10 cellular contexts compared by ENCODE assay signal in genomic region chr4:133152330-133152791, GRCh38. TPM values are rescaled to one million over a fixed set of nuclear protein-coding genes. Genes with fewer than 3 reads are reported as not detected.
DNase-seq lines count a peak whose midpoint lies in the region; ATAC-seq and TF ChIP-seq lines count a peak whose summit lies in the region.
"Had no signal": no experiment of that assay in that cellular context is flagged by ENCODE, and none has a peak within 500 bp of the region (broad histone marks: within the 10 kb centered on the region; RNA-seq: fewer than 3 reads in every experiment).

No MANE protein-coding gene starts in this region.

- BruUV-seq in mammary epithelial cell (replicated peaks; lab: Mats Ljungman, UMichigan): no TSS peak

- no peaks in the 10 kb centered on the region for H3K9me3 ChIP-seq in mammary epithelial cell (replicated peaks; ENCODE audit: insufficient read depth, low read length)
- no peaks in the 10 kb centered on the region for H3K9me3 ChIP-seq in testis

- dilution Hi-C loops in mammary epithelial cell (cut with HindIII; ENCODE audit: low sequenced_read_pairs): no loop called here

- H3K4me2 ChIP-seq in mammary epithelial cell (ENCODE audit: insufficient read depth, low read depth, low read length): peak overlapping the region; percentile 41

- H3K27ac Mint-ChIP-seq in activated CD8-positive, alpha-beta T cell treated with anti-CD3 and anti-CD28 coated beads for 36 hours: no peak overlapping the region
- no peak overlapping the region for H3K27ac Mint-ChIP-seq in activated CD8-positive, alpha-beta T cell treated with anti-CD3 and anti-CD28 coated beads, Interleukin-2, amount 10 ng/mL, durations not matched to agents 7 days and 5 days
- no peak overlapping the region for H3K27ac Mint-ChIP-seq in activated T-cell treated with anti-CD3 and anti-CD28 coated beads, Interleukin-2, amount 50 U/mL, for 24 hours

- no peaks in the 10 kb centered on the region for H3K36me3 ChIP-seq in mammary epithelial cell (ENCODE audit: insufficient read depth, low read length)
- H3K36me3 ChIP-seq in testis (ENCODE audit: low read depth, missing control alignments): no peaks in the 10 kb centered on the region

- TF ChIP-seq CTCF in activated CD8-positive, alpha-beta T cell treated with anti-CD3 and anti-CD28 coated beads for 36 hours (IDR thresholded peaks at IDR 0.05): no peak
- TF ChIP-seq CTCF in mammary epithelial cell (conservative IDR thresholded peaks at IDR 0.05 in 1 of 2, IDR thresholded peaks at IDR 0.05 in 1 of 2; ENCODE audit: extremely low read depth in 1 of 2, insufficient read depth in 1 of 2, low read depth in 1 of 2, low read length in 2 of 2): no peak
- TF ChIP-seq CTCF in testis (IDR thresholded peaks at IDR 0.05): no peak

- CTCF ChIA-PET in activated CD8-positive, alpha-beta T cell treated with anti-CD3 and anti-CD28 coated beads for 36 hours (lab: Charles Lee): no interaction called here
- CTCF ChIA-PET in activated CD8-positive, alpha-beta T cell treated with anti-CD3 and anti-CD28 coated beads, Interleukin-2, amount 10 ng/mL, durations not matched to agents 7 days and 5 days (lab: Charles Lee): no interaction called here
- CTCF ChIA-PET in mammary epithelial cell (lab: Charles Lee; ENCODE audit: low non-redundant PET): no interaction called here

- no peak overlapping the region for H2AFZ ChIP-seq in mammary epithelial cell (ENCODE audit: low read depth, low read length)

- H3K27me3 Mint-ChIP-seq in activated CD8-positive, alpha-beta T cell treated with anti-CD3 and anti-CD28 coated beads for 36 hours: peaks cover 56% of the 10 kb centered on the region
- peaks cover 61% of the 10 kb centered on the region for H3K27me3 Mint-ChIP-seq in activated CD8-positive, alpha-beta T cell treated with anti-CD3 and anti-CD28 coated beads, Interleukin-2, amount 10 ng/mL, durations not matched to agents 7 days and 5 days (ENCODE audit: low read depth)
- H3K27me3 Mint-ChIP-seq in activated T-cell treated with anti-CD3 and anti-CD28 coated beads, Interleukin-2, amount 50 U/mL, for 24 hours: peaks cover 73% of the 10 kb centered on the region

- in situ Hi-C loops in mammary epithelial cell (cut with MboI; ENCODE audit: low sequenced_read_pairs in 2 of 2): no loop called here

- ATAC-seq in activated CD8-positive, alpha-beta T cell treated with anti-CD3 and anti-CD28 coated beads for 36 hours: no peak
- ATAC-seq in activated CD8-positive, alpha-beta T cell treated with anti-CD3 and anti-CD28 coated beads, Interleukin-2, amount 10 ng/mL, durations not matched to agents 7 days and 5 days: no peak

- peak; percentile 3 for DNase-seq in activated CD8-positive, alpha-beta T cell treated with anti-CD3 and anti-CD28 coated beads for 36 hours
- no peak for DNase-seq in activated CD8-positive, alpha-beta T cell treated with anti-CD3 and anti-CD28 coated beads, Interleukin-2, amount 10 ng/mL, durations not matched to agents 7 days and 5 days
- DNase-seq in mammary epithelial cell (no peak), testis (no peak), NCI-H1048 (lab: John Stamatoyannopoulos, UW) (no peak)
- DNase-seq in stimulated activated CD4-positive, alpha-beta T cell treated with anti-CD3 and anti-CD28 coated beads, Interleukin-4, amount 100 ng/mL, for 24 hours: no peak
- no peak for DNase-seq in activated T-cell treated with anti-CD3 and anti-CD28 coated beads, Interleukin-2, amount 50 U/mL, for 24 hours
- DNase-seq: foreskin melanocyte had no signal

- POLR2A ChIA-PET in activated CD8-positive, alpha-beta T cell treated with anti-CD3 and anti-CD28 coated beads for 36 hours (lab: Charles Lee): interaction anchor here (0.6 kb wide), 1 partner anchor 1357 kb away, joined by 3 read pairs; no protein-coding TSS in a partner anchor
- POLR2A ChIA-PET in activated CD8-positive, alpha-beta T cell treated with anti-CD3 and anti-CD28 coated beads, Interleukin-2, amount 10 ng/mL, durations not matched to agents 7 days and 5 days (lab: Charles Lee): no interaction called here

- WGBS in mammary epithelial cell (ENCODE audit: low coverage, missing lambda C conversion rate): 3% methylated on average over 15 of the region's 26 CpGs
- 3% methylated on average over 13 to 22 of the region's 26 CpGs for WGBS in testis, 2 donors

- H3K36me3 Mint-ChIP-seq in activated CD8-positive, alpha-beta T cell treated with anti-CD3 and anti-CD28 coated beads for 36 hours (ENCODE audit: low read depth): peaks cover 2% of the 10 kb centered on the region
- H3K36me3 Mint-ChIP-seq in activated CD8-positive, alpha-beta T cell treated with anti-CD3 and anti-CD28 coated beads, Interleukin-2, amount 10 ng/mL, durations not matched to agents 7 days and 5 days (ENCODE audit: low read depth): peaks cover 13% of the 10 kb centered on the region
- H3K36me3 Mint-ChIP-seq in activated T-cell treated with anti-CD3 and anti-CD28 coated beads, Interleukin-2, amount 50 U/mL, for 24 hours (ENCODE audit: low read depth): no peaks in the 10 kb centered on the region

- H3K27me3 ChIP-seq in mammary epithelial cell (ENCODE audit: insufficient read depth, low read length): peaks cover 69% of the 10 kb centered on the region
- H3K27me3 ChIP-seq in layer of hippocampus (ENCODE audit: control insufficient read depth, insufficient read depth, low read length): peaks cover 2% of the 10 kb centered on the region
- H3K27me3 ChIP-seq in testis: no peaks in the 10 kb centered on the region

- H3K27ac ChIP-seq in mammary epithelial cell (ENCODE audit: insufficient read depth, low read depth, low read length) (no peak overlapping the region), layer of hippocampus (ENCODE audit: low read depth, low read length) (peak overlapping the region; percentile 87), testis (no peak overlapping the region)

- H3K9ac ChIP-seq in mammary epithelial cell (ENCODE audit: insufficient read depth, low read length): no peak overlapping the region

- no peak for TF ChIP-seq POLR2A in testis (IDR thresholded peaks at IDR 0.05)

- no peak overlapping the region for H3K4me3 Mint-ChIP-seq in activated CD8-positive, alpha-beta T cell treated with anti-CD3 and anti-CD28 coated beads for 36 hours
- no peak overlapping the region for H3K4me3 Mint-ChIP-seq in activated CD8-positive, alpha-beta T cell treated with anti-CD3 and anti-CD28 coated beads, Interleukin-2, amount 10 ng/mL, durations not matched to agents 7 days and 5 days
- no peak overlapping the region for H3K4me3 Mint-ChIP-seq in activated T-cell treated with anti-CD3 and anti-CD28 coated beads, Interleukin-2, amount 50 U/mL, for 24 hours

- H3K4me1 ChIP-seq in mammary epithelial cell (ENCODE audit: insufficient read depth, low read length) (peaks cover 25% of the 10 kb centered on the region), testis (peaks cover 6% of the 10 kb centered on the region)

- peaks cover 4% of the 10 kb centered on the region for H3K9me3 Mint-ChIP-seq in activated CD8-positive, alpha-beta T cell treated with anti-CD3 and anti-CD28 coated beads for 36 hours
- no peaks in the 10 kb centered on the region for H3K9me3 Mint-ChIP-seq in activated CD8-positive, alpha-beta T cell treated with anti-CD3 and anti-CD28 coated beads, Interleukin-2, amount 10 ng/mL, durations not matched to agents 7 days and 5 days (ENCODE audit: insufficient read depth)
- no peaks in the 10 kb centered on the region for H3K9me3 Mint-ChIP-seq in activated T-cell treated with anti-CD3 and anti-CD28 coated beads, Interleukin-2, amount 50 U/mL, for 24 hours

- H4K20me1 ChIP-seq in mammary epithelial cell (ENCODE audit: insufficient read depth, low read length): no peaks in the 10 kb centered on the region

- intact Hi-C loops in activated CD8-positive, alpha-beta T cell treated with anti-CD3 and anti-CD28 coated beads for 36 hours (cut with micrococcal nuclease): no loop called here
- intact Hi-C loops in mammary epithelial cell (cut with micrococcal nuclease) (no loop called here), testis (cut with DNase I; ENCODE audit: low total_unique reads) (no loop called here)

- no peak overlapping the region for H3K4me3 ChIP-seq in mammary epithelial cell (replicated peaks in 1 of 3; ENCODE audit: insufficient read depth in 1 of 3, low read depth in 2 of 3, low read length in 3 of 3)
- peak overlapping the region; percentile 11 to 29 for H3K4me3 ChIP-seq in testis

- H3K4me1 Mint-ChIP-seq in activated CD8-positive, alpha-beta T cell treated with anti-CD3 and anti-CD28 coated beads for 36 hours (ENCODE audit: low read depth): peaks cover 22% of the 10 kb centered on the region
- peaks cover 19% of the 10 kb centered on the region for H3K4me1 Mint-ChIP-seq in activated CD8-positive, alpha-beta T cell treated with anti-CD3 and anti-CD28 coated beads, Interleukin-2, amount 10 ng/mL, durations not matched to agents 7 days and 5 days (ENCODE audit: low read depth)
- peaks cover 20% of the 10 kb centered on the region for H3K4me1 Mint-ChIP-seq in activated T-cell treated with anti-CD3 and anti-CD28 coated beads, Interleukin-2, amount 50 U/mL, for 24 hours (ENCODE audit: low read depth)

- H3K79me2 ChIP-seq in mammary epithelial cell (ENCODE audit: insufficient read depth, low read length): no peaks in the 10 kb centered on the region

RNA-seq across cellular contexts. Expression of gene PCDH10, which starts 3.3 kb away (rescaled TPM):
- total RNA-seq in activated CD8-positive, alpha-beta T cell treated with anti-CD3 and anti-CD28 coated beads for 36 hours: not detected
- not detected for total RNA-seq in activated CD8-positive, alpha-beta T cell treated with anti-CD3 and anti-CD28 coated beads, Interleukin-2, amount 10 ng/mL, durations not matched to agents 7 days and 5 days
- total RNA-seq in mammary epithelial cell: not detected
- polyA plus RNA-seq in mammary epithelial cell: not detected
- not detected for polyA minus RNA-seq in mammary epithelial cell
- total RNA-seq in testis: 1 to 10 TPM; 3.3 to 7.2 TPM
- 5.2 TPM for polyA plus RNA-seq in testis (ENCODE audit: insufficient read depth, low read depth, low replicate concordance)
- total RNA-seq: NCI-H460 had no signal

Comparison
In these comparisons a context has a peak if more than half of its experiments do, and no peak if none do; other contexts are left out.
1. H3K4me3 ChIP-seq: peak in testis (2 of 2); none in mammary epithelial cell (0 of 3).
2. RNA of gene PCDH10, which starts 3.3 kb away (total RNA-seq): 3.3 to 7.2 TPM in testis; not detected in activated CD8-positive, alpha-beta T cell treated with anti-CD3 and anti-CD28 coated beads, Interleukin-2, amount 10 ng/mL, durations not matched to agents 7 days and 5 days, not detected in activated CD8-positive, alpha-beta T cell treated with anti-CD3 and anti-CD28 coated beads for 36 hours and not detected in mammary epithelial cell; every median in the first group is over 4 times any median in the second.